ENCODE assay signal across 1 cellular context in the genomic region with DNA sequence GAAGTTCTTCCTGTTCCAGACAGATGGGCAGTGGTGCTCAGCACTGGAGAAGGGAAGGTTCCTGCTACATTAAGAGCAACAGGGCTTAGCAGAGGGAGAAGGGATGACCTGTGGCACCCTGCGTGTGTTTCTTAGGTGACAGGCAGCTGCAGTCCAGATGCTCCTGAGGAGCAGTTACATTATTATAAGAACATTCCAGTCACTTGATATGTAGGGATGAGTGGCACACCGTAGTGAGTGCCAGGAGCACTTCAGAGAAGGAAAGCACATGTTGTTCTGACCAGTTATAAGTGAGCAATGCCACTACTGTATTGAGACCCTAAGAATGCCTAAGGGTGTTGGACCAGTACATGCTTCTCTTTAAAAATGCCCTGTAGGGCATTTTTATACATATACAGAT.
TF ChIP-seq lines count a peak whose summit lies in the region.

No MANE protein-coding gene starts in this region.

TF ChIP-seq in GM23338, 12 proteins besides CTCF, POLR2A, EP300 and RAD21 (continued from another document):
- TF ChIP-seq, protein P1, sequence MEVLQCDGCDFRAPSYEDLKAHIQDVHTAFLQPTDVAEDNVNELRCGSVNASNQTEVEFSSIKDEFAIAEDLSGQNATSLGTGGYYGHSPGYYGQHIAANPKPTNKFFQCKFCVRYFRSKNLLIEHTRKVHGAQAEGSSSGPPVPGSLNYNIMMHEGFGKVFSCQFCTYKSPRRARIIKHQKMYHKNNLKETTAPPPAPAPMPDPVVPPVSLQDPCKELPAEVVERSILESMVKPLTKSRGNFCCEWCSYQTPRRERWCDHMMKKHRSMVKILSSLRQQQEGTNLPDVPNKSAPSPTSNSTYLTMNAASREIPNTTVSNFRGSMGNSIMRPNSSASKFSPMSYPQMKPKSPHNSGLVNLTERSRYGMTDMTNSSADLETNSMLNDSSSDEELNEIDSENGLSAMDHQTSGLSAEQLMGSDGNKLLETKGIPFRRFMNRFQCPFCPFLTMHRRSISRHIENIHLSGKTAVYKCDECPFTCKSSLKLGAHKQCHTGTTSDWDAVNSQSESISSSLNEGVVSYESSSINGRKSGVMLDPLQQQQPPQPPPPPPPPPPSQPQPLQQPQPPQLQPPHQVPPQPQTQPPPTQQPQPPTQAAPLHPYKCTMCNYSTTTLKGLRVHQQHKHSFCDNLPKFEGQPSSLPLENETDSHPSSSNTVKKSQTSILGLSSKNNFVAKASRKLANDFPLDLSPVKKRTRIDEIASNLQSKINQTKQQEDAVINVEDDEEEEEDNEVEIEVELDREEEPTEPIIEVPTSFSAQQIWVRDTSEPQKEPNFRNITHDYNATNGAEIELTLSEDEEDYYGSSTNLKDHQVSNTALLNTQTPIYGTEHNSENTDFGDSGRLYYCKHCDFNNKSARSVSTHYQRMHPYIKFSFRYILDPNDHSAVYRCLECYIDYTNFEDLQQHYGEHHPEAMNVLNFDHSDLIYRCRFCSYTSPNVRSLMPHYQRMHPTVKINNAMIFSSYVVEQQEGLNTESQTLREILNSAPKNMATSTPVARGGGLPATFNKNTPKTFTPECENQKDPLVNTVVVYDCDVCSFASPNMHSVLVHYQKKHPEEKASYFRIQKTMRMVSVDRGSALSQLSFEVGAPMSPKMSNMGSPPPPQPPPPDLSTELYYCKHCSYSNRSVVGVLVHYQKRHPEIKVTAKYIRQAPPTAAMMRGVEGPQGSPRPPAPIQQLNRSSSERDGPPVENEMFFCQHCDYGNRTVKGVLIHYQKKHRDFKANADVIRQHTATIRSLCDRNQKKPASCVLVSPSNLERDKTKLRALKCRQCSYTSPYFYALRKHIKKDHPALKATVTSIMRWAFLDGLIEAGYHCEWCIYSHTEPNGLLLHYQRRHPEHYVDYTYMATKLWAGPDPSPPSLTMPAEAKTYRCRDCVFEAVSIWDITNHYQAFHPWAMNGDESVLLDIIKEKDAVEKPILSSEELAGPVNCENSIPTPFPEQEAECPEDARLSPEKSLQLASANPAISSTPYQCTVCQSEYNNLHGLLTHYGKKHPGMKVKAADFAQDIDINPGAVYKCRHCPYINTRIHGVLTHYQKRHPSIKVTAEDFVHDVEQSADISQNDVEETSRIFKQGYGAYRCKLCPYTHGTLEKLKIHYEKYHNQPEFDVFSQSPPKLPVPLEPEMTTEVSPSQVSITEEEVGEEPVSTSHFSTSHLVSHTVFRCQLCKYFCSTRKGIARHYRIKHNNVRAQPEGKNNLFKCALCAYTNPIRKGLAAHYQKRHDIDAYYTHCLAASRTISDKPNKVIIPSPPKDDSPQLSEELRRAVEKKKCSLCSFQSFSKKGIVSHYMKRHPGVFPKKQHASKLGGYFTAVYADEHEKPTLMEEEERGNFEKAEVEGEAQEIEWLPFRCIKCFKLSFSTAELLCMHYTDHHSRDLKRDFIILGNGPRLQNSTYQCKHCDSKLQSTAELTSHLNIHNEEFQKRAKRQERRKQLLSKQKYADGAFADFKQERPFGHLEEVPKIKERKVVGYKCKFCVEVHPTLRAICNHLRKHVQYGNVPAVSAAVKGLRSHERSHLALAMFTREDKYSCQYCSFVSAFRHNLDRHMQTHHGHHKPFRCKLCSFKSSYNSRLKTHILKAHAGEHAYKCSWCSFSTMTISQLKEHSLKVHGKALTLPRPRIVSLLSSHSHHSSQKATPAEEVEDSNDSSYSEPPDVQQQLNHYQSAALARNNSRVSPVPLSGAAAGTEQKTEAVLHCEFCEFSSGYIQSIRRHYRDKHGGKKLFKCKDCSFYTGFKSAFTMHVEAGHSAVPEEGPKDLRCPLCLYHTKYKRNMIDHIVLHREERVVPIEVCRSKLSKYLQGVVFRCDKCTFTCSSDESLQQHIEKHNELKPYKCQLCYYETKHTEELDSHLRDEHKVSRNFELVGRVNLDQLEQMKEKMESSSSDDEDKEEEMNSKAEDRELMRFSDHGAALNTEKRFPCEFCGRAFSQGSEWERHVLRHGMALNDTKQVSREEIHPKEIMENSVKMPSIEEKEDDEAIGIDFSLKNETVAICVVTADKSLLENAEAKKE (CRISPR knock-in tag; IDR thresholded peaks at IDR 0.05) = no peak
- TF ChIP-seq, protein P2, sequence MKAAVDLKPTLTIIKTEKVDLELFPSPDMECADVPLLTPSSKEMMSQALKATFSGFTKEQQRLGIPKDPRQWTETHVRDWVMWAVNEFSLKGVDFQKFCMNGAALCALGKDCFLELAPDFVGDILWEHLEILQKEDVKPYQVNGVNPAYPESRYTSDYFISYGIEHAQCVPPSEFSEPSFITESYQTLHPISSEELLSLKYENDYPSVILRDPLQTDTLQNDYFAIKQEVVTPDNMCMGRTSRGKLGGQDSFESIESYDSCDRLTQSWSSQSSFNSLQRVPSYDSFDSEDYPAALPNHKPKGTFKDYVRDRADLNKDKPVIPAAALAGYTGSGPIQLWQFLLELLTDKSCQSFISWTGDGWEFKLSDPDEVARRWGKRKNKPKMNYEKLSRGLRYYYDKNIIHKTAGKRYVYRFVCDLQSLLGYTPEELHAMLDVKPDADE (IDR thresholded peaks at IDR 0.05) = no peak
- TF ChIP-seq ZNF114 (CRISPR knock-in tag; IDR thresholded peaks at IDR 0.05) (no peak), ZNF331 (CRISPR knock-in tag; IDR thresholded peaks at IDR 0.05; ENCODE audit: low read depth) (no peak), JUNB (IDR thresholded peaks at IDR 0.05; ENCODE audit: unreplicated experiment) (no peak), EZH2 (IDR thresholded peaks at IDR 0.05; ENCODE audit: low read depth, unreplicated experiment) (no peak), STAT1 (IDR thresholded peaks at IDR 0.05; ENCODE audit: unreplicated experiment) (no peak), NANOG (IDR thresholded peaks at IDR 0.05; ENCODE audit: borderline replicate concordance) (no peak), EZH2phosphoT487 (IDR thresholded peaks at IDR 0.05; ENCODE audit: unreplicated experiment) (no peak), POLR2AphosphoS5 (IDR thresholded peaks at IDR 0.05; ENCODE audit: low read depth) (no peak)
